ENCODE assay signal across 1 cellular context in the genomic region with DNA sequence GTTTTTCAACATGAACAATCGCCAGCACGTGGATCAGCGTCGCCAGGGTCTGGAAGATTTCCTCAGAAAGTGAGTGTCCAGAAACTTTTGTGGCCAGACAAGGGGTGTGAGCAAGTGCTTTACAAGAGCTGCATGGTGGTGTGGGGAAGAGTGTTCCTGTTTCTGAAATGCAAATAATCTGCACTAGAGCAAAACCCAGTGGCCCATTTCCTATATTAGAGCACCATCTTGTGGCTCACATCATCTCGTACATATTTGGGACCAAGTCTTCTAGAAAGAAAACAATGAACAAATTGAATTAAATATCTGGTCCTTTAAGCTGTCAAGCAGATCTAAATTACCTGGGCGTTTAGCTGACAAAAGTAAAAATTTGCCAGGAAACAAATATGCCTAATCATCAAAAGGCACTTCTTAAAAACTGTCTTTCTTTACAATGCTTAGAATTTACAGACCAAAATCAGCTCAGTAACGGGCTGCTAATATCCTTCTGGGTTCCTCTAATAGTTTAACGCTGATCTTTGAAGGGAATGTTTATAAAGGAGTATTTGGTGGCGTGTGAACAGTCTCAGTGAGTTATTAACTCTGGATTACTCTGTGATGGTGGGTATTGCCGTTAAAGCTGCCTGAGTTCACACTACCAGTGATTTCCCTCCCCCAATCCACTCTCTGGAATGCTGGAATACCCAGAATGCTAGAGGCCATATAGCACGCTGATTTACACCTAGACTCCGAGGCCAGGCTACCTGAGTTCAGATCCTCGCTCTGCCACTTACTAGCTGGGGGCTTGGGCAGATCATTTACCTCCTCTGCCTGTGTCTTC.
TF ChIP-seq lines count a peak whose summit lies in the region.

No MANE protein-coding gene starts in this region.

TF ChIP-seq in HepG2, 621 proteins besides CTCF, POLR2A, EP300 and RAD21 (continued from another document):
- TF ChIP-seq, protein P1, sequence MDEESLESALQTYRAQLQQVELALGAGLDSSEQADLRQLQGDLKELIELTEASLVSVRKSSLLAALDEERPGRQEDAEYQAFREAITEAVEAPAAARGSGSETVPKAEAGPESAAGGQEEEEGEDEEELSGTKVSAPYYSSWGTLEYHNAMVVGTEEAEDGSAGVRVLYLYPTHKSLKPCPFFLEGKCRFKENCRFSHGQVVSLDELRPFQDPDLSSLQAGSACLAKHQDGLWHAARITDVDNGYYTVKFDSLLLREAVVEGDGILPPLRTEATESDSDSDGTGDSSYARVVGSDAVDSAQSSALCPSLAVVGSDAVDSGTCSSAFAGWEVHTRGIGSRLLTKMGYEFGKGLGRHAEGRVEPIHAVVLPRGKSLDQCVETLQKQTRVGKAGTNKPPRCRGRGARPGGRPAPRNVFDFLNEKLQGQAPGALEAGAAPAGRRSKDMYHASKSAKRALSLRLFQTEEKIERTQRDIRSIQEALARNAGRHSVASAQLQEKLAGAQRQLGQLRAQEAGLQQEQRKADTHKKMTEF (CRISPR knock-in tag; IDR thresholded peaks at IDR 0.05) = peak; percentile 37; the same call in 1 of the 2 replicates
- TF ChIP-seq MAFK (conservative IDR thresholded peaks at IDR 0.05 in 1 of 2, IDR thresholded peaks at IDR 0.05 in 1 of 2; ENCODE audit: low read length in 2 of 2) = peak; percentile 72 to 87
- TF ChIP-seq, protein P2, sequence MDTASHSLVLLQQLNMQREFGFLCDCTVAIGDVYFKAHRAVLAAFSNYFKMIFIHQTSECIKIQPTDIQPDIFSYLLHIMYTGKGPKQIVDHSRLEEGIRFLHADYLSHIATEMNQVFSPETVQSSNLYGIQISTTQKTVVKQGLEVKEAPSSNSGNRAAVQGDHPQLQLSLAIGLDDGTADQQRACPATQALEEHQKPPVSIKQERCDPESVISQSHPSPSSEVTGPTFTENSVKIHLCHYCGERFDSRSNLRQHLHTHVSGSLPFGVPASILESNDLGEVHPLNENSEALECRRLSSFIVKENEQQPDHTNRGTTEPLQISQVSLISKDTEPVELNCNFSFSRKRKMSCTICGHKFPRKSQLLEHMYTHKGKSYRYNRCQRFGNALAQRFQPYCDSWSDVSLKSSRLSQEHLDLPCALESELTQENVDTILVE (CRISPR knock-in tag; IDR thresholded peaks at IDR 0.05) = no peak
- TF ChIP-seq TSC22D2 (CRISPR knock-in tag; IDR thresholded peaks at IDR 0.05; ENCODE audit: borderline replicate concordance) = 0 out of 2 replicates have a peak, but pooled peaks have one; percentile 32
